In the genomic region with DNA sequence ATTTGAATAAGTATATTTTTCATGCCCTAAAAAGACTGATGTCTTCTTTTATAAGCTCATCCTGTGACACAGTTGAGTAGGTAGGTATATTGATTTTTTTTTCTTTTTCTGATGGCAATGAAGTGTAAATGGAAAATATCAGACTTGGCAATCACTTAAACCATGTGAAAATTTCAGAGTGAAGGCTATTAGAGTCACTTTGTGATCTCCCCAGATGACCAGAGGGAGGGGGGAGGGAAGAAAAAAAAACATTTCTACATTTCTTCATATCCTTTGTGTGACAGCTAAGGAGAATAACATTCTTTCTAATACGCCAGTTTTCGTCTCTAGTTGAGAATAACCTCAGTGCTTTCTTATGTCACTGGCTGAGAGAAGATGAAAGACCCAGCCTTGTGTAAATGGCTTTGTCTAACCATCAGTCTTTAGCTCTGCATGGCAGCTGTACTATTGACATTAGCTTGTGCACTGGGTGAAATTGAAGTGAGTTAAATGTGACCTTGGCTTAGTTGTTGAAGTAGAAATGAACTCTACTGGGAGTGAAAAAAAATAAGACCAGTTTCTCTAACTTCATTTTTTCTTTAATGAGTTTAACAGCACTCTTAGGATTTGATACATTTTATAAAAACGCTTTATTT, we compare ENCODE assay signal across 24 cellular contexts.
A peak's percentile ranks its signal among the peaks of the same experiment; 100 is the strongest.
DNase-seq lines count a peak whose midpoint lies in the region; FAIRE-seq and TF ChIP-seq lines count a peak whose summit lies in the region.
"Had no signal": no experiment of that assay in that cellular context is flagged by ENCODE, and none has a peak within 500 bp of the region (broad histone marks: within the 10 kb centered on the region; RNA-seq: fewer than 3 reads in every experiment).

No MANE protein-coding gene starts in this region.

- H3K4me1 ChIP-seq in astrocyte (ENCODE audit: insufficient read depth, low read length), result no peaks in the 10 kb centered on the region
- H3K4me1 ChIP-seq in Peyer's patch, result peaks cover 0 to 3% (median 0%) of the 10 kb centered on the region in 4 donors
- H3K4me1 ChIP-seq: BLaER1, SJSA1 had no signal

- peak; percentile 27 for DNase-seq in NCI-H146 (lab: John Stamatoyannopoulos, UW)
- peak; percentile 25 for DNase-seq in NCI-H146 treated with DMSO at 0.1 percent for 48 hours (lab: John Stamatoyannopoulos, UW; ENCODE audit: unreplicated experiment)
- no peak for DNase-seq in astrocyte (ENCODE audit: low read depth)
- peak; percentile 21 for DNase-seq in left kidney (ENCODE audit: low read depth, low spot score)
- no peak for DNase-seq in central memory CD4-positive, alpha-beta T cell
- DNase-seq in NCI-H446 treated with DMSO at 0.1 percent for 48 hours (lab: John Stamatoyannopoulos, UW), result no peak
- DNase-seq in RWPE1 (ENCODE audit: low spot score), result no peak
- DNase-seq in Peyer's patch, result no peak
- DNase-seq: CD4-positive, alpha-beta T cell; COR-L47; IMR-90; MV-4-11; NCI-H1105 treated with DMSO at 0.1 percent for 48 hours; NCI-H1694 treated with DMSO at 0.1 percent for 48 hours; NCI-H226; NCI-H526; NK-92 treated with Interleukin-12 subunit alpha and Interleukin-12 subunit beta, amount 100 ng/mL, for 24 hours had no signal

- peaks cover 7% of the 10 kb centered on the region for H3K4me1 Mint-ChIP-seq in astrocyte (ENCODE audit: low read depth, unreplicated experiment)

- H3K36me3 ChIP-seq in astrocyte (ENCODE audit: insufficient read depth, low read length) (no peaks in the 10 kb centered on the region), Peyer's patch (no peaks in the 10 kb centered on the region)
- H3K36me3 ChIP-seq: BLaER1, SJSA1 had no signal

- H3K27me3 ChIP-seq in astrocyte (ENCODE audit: insufficient read depth, low read length) (no peaks in the 10 kb centered on the region), Peyer's patch (no peaks in the 10 kb centered on the region)
- H3K27me3 ChIP-seq: BLaER1, SJSA1 had no signal

- no peak overlapping the region for H3K4me3 ChIP-seq in astrocyte (ENCODE audit: insufficient read depth, low read depth, low read length)
- H3K4me3 ChIP-seq in Peyer's patch, result no peak overlapping the region
- H3K4me3 ChIP-seq: BLaER1, SJSA1 had no signal

- H2AFZ ChIP-seq in astrocyte (ENCODE audit: low read depth, low read length), result no peak overlapping the region

- no peaks in the 10 kb centered on the region for H3K9me3 Mint-ChIP-seq in astrocyte (ENCODE audit: unreplicated experiment)

- H3K9me3 ChIP-seq in astrocyte (ENCODE audit: insufficient read depth, low read depth, low read length), result no peaks in the 10 kb centered on the region
- H3K9me3 ChIP-seq in Peyer's patch, result no peaks in the 10 kb centered on the region
- H3K9me3 ChIP-seq: BLaER1, SJSA1 had no signal

- no peaks in the 10 kb centered on the region for H3K79me2 ChIP-seq in astrocyte (ENCODE audit: insufficient read depth, low read length)

- no peak overlapping the region for H3K9ac ChIP-seq in astrocyte (ENCODE audit: low read length)
- H3K9ac ChIP-seq: BLaER1, KMS-11 had no signal

- no peak overlapping the region for H3K4me2 ChIP-seq in astrocyte (ENCODE audit: low read length)
- H3K4me2 ChIP-seq: BLaER1, KMS-11 had no signal

- peak overlapping the region; percentile 7 for H3K27ac Mint-ChIP-seq in astrocyte (ENCODE audit: unreplicated experiment)
- H3K27ac Mint-ChIP-seq: CD4-positive, alpha-beta T cell had no signal

- TF ChIP-seq CTCF in astrocyte (IDR thresholded peaks at IDR 0.05; ENCODE audit: insufficient read depth, low read depth, low read length) (no peak), RWPE1 (conservative IDR thresholded peaks at IDR 0.05; ENCODE audit: low read depth) (no peak), Peyer's patch (IDR thresholded peaks at IDR 0.05) (no peak)

- H3K27me3 Mint-ChIP-seq in astrocyte (ENCODE audit: low read depth, unreplicated experiment), result no peaks in the 10 kb centered on the region
- H3K27me3 Mint-ChIP-seq: CD4-positive, alpha-beta T cell had no signal

- H4K20me1 ChIP-seq in astrocyte (ENCODE audit: insufficient read depth, low read length), result no peaks in the 10 kb centered on the region
- H4K20me1 ChIP-seq: BLaER1 had no signal

- H3K27ac ChIP-seq in astrocyte (ENCODE audit: low read depth, low read length) (no peak overlapping the region), RWPE1 (no peak overlapping the region), Peyer's patch (no peak overlapping the region)
- H3K27ac ChIP-seq: BLaER1, KMS-11, SJSA1 had no signal

- FAIRE-seq in astrocyte (lab: Jason Lieb, UNC), result no peak
- FAIRE-seq: G401.6, GM12892, HTR-8/SVneo, RCC 7860 had no signal

- H3K4me3 Mint-ChIP-seq in astrocyte (ENCODE audit: unreplicated experiment), result no peak overlapping the region
- H3K4me3 Mint-ChIP-seq: CD4-positive, alpha-beta T cell had no signal

- no peaks in the 10 kb centered on the region for H3K36me3 Mint-ChIP-seq in astrocyte (ENCODE audit: low read depth, unreplicated experiment)

- CTCF ChIA-PET in RWPE1 (lab: Yijun Ruan, JAX), result no interaction called here

- TF ChIP-seq POLR2A in Peyer's patch (IDR thresholded peaks at IDR 0.05), result no peak

- POLR2A ChIA-PET in RWPE1 (lab: Yijun Ruan, JAX; ENCODE audit: low non-redundant PET), result no interaction called here

Comparison
In these comparisons a context has a peak if more than half of its experiments do, and no peak if none do; other contexts are left out.
1. DNase-seq: peak in NCI-H146 (single experiment), NCI-H146 treated with DMSO at 0.1 percent for 48 hours (single experiment) and left kidney (single experiment); none in astrocyte (single experiment), central memory CD4-positive, alpha-beta T cell (single experiment), NCI-H446 treated with DMSO at 0.1 percent for 48 hours (single experiment), RWPE1 (single experiment) and Peyer's patch (0 of 3).